ENCODE assay signal across 15 cellular contexts in the genomic region with DNA sequence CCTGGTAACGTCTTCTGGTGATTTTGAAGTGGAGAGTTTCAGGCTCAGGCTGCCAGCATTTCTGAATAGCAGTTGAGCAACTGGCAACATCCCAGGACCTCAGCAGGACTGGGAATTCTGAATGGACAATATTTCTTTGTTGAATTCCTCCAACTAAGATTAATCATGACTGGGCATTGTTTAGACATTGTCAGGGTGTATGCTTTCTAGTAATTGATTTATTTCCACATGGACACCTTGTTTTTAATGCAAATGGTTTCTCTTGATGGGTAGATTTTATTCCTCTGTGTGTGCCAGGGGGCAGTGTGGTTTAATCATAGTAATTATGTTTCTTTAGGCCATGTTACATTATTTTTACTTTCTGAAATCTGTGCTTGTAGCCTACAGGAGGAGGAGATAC.
DNase-seq lines count a peak whose midpoint lies in the region; ATAC-seq, FAIRE-seq and TF ChIP-seq lines count a peak whose summit lies in the region.
"Had no signal": no experiment of that assay in that cellular context is flagged by ENCODE, and none has a peak within 500 bp of the region (broad histone marks: within the 10 kb centered on the region; RNA-seq: fewer than 3 reads in every experiment).

No MANE protein-coding gene starts in this region.

- in situ Hi-C loops in mammary epithelial cell (cut with MboI; ENCODE audit: low sequenced_read_pairs in 2 of 2) (no loop called here), gastrocnemius medialis (cut with MboI; ENCODE audit: low sequenced_read_pairs in 4 of 4) (no loop called here)

- no peaks in the 10 kb centered on the region for H3K9me3 Mint-ChIP-seq in MCF 10A (ENCODE audit: unreplicated experiment)
- H3K9me3 Mint-ChIP-seq: dendritic cell treated with granulocyte-macrophage colony-stimulating factor and Interleukin-4, amounts not matched to agents 40 ng/mL and 50 ng/mL, for 4 days had no signal

- H3K36me3 ChIP-seq in breast epithelium = no peaks in the 10 kb centered on the region
- H3K36me3 ChIP-seq in mammary epithelial cell (ENCODE audit: insufficient read depth, low read length) = no peaks in the 10 kb centered on the region
- H3K36me3 ChIP-seq in gastrocnemius medialis = no peaks in the 10 kb centered on the region
- no peaks in the 10 kb centered on the region for H3K36me3 ChIP-seq in tibial artery
- H3K36me3 ChIP-seq: tibial nerve had no signal

- H3K27me3 ChIP-seq in breast epithelium = no peaks in the 10 kb centered on the region
- no peaks in the 10 kb centered on the region for H3K27me3 ChIP-seq in mammary epithelial cell (ENCODE audit: insufficient read depth, low read length)
- H3K27me3 ChIP-seq in gastrocnemius medialis = no peaks in the 10 kb centered on the region
- H3K27me3 ChIP-seq in tibial artery = no peaks in the 10 kb centered on the region
- H3K27me3 ChIP-seq: tibial nerve had no signal

- no peaks in the 10 kb centered on the region for H3K36me3 Mint-ChIP-seq in MCF 10A (ENCODE audit: insufficient read depth, unreplicated experiment)
- H3K36me3 Mint-ChIP-seq: activated naive CD4-positive, alpha-beta T cell treated with anti-CD3 and anti-CD28 coated beads, Interleukin-2, amount 50 U/mL, for 72 hours; natural killer cell had no signal

- H2AFZ ChIP-seq in mammary epithelial cell (ENCODE audit: low read depth, low read length) = no peak overlapping the region

- dilution Hi-C loops in mammary epithelial cell (cut with HindIII; ENCODE audit: low sequenced_read_pairs) = no loop called here

- intact Hi-C loops in MCF 10A (cut with micrococcal nuclease) = no loop called here
- intact Hi-C loops in breast epithelium (cut with DNase I; ENCODE audit: low total_unique reads) = no loop called here
- intact Hi-C loops in mammary epithelial cell (cut with micrococcal nuclease) = no loop called here
- intact Hi-C loops in gastrocnemius medialis (cut with DNase I; ENCODE audit: low total_unique reads) = no loop called here
- intact Hi-C loops in tibial artery (cut with DNase I; ENCODE audit: low total_unique reads) = no loop called here

- H3K4me3 Mint-ChIP-seq in MCF 10A (ENCODE audit: unreplicated experiment) = no peak overlapping the region
- H3K4me3 Mint-ChIP-seq: dendritic cell treated with granulocyte-macrophage colony-stimulating factor and Interleukin-4, amounts not matched to agents 40 ng/mL and 50 ng/mL, for 4 days; natural killer cell had no signal

- CTCF ChIA-PET in MCF 10A (lab: Yijun Ruan, JAX) = interaction anchor here (1.4 kb wide), 1 partner anchor 336 kb away, joined by 3 read pairs; no protein-coding TSS in a partner anchor
- CTCF ChIA-PET in mammary epithelial cell (lab: Charles Lee; ENCODE audit: low non-redundant PET) = no interaction called here

- H3K27ac Mint-ChIP-seq in MCF 10A (ENCODE audit: low read depth, unreplicated experiment) = no peak overlapping the region
- H3K27ac Mint-ChIP-seq: activated naive CD4-positive, alpha-beta T cell treated with anti-CD3 and anti-CD28 coated beads, Interleukin-2, amount 50 U/mL, for 72 hours; dendritic cell treated with granulocyte-macrophage colony-stimulating factor and Interleukin-4, amounts not matched to agents 40 ng/mL and 50 ng/mL, for 4 days; natural killer cell had no signal

- H3K9ac ChIP-seq in mammary epithelial cell (ENCODE audit: insufficient read depth, low read length) = no peak overlapping the region

- H3K4me2 ChIP-seq in mammary epithelial cell (ENCODE audit: insufficient read depth, low read depth, low read length) = no peak overlapping the region

- H3K4me1 ChIP-seq in breast epithelium = no peaks in the 10 kb centered on the region
- no peaks in the 10 kb centered on the region for H3K4me1 ChIP-seq in mammary epithelial cell (ENCODE audit: insufficient read depth, low read length)
- no peaks in the 10 kb centered on the region for H3K4me1 ChIP-seq in gastrocnemius medialis
- no peaks in the 10 kb centered on the region for H3K4me1 ChIP-seq in tibial artery

- BruUV-seq in MCF 10A (replicated peaks; lab: Mats Ljungman, UMichigan) (no TSS peak), mammary epithelial cell (replicated peaks; lab: Mats Ljungman, UMichigan) (no TSS peak)

- no peaks in the 10 kb centered on the region for H3K27me3 Mint-ChIP-seq in MCF 10A (ENCODE audit: insufficient read depth, unreplicated experiment)
- H3K27me3 Mint-ChIP-seq: dendritic cell treated with granulocyte-macrophage colony-stimulating factor and Interleukin-4, amounts not matched to agents 40 ng/mL and 50 ng/mL, for 4 days had no signal

- TF ChIP-seq POLR2A in breast epithelium (IDR thresholded peaks at IDR 0.05) (no peak), gastrocnemius medialis (IDR thresholded peaks at IDR 0.05) (no peak)

- TF ChIP-seq CTCF in MCF 10A (IDR thresholded peaks at IDR 0.05; ENCODE audit: unreplicated experiment) (no peak), breast epithelium (IDR thresholded peaks at IDR 0.05) (no peak), mammary epithelial cell (conservative IDR thresholded peaks at IDR 0.05 in 1 of 2, IDR thresholded peaks at IDR 0.05 in 1 of 2; ENCODE audit: extremely low read depth in 1 of 2, insufficient read depth in 1 of 2, low read depth in 1 of 2, low read length in 2 of 2) (no peak), gastrocnemius medialis (IDR thresholded peaks at IDR 0.05 in 4 of 5, conservative IDR thresholded peaks at IDR 0.05 in 1 of 5) (no peak), tibial artery (IDR thresholded peaks at IDR 0.05) (no peak)

- DNase-seq in MCF 10A (ENCODE audit: unreplicated experiment) = peak; percentile 3
- no peak for DNase-seq in breast epithelium (ENCODE audit: low spot score in 2 of 2)
- DNase-seq in mammary epithelial cell = peak; percentile 14
- peak; percentile 74 for DNase-seq in medulla oblongata (ENCODE audit: extremely low spot score)
- peak; percentile 5 for DNase-seq in urothelium cell line (ENCODE audit: low spot score)
- DNase-seq in gastrocnemius medialis = no peak
- DNase-seq in tibial artery = no peak
- DNase-seq in NAMALWA (ENCODE audit: low spot score) = no peak
- DNase-seq: GOT3, natural killer cell, NCI-H1048, NCI-H748 treated with DMSO at 0.1 percent for 48 hours had no signal

- no peaks in the 10 kb centered on the region for H3K79me2 ChIP-seq in mammary epithelial cell (ENCODE audit: insufficient read depth, low read length)

- 0% methylated on average over 1 of the region's 1 CpG for WGBS in mammary epithelial cell (ENCODE audit: low coverage, missing lambda C conversion rate)

- H3K4me1 Mint-ChIP-seq in MCF 10A (ENCODE audit: insufficient read depth, unreplicated experiment) = peaks cover 6% of the 10 kb centered on the region
- H3K4me1 Mint-ChIP-seq: natural killer cell had no signal

- H3K9me3 ChIP-seq in breast epithelium (no peaks in the 10 kb centered on the region), mammary epithelial cell (replicated peaks; ENCODE audit: insufficient read depth, low read length) (peaks cover 7% of the 10 kb centered on the region), gastrocnemius medialis (no peaks in the 10 kb centered on the region), tibial artery (no peaks in the 10 kb centered on the region)
- H3K9me3 ChIP-seq: tibial nerve had no signal

- H4K20me1 ChIP-seq in mammary epithelial cell (ENCODE audit: insufficient read depth, low read length) = no peaks in the 10 kb centered on the region

- H3K27ac ChIP-seq in breast epithelium = no peak overlapping the region
- no peak overlapping the region for H3K27ac ChIP-seq in mammary epithelial cell (ENCODE audit: insufficient read depth, low read depth, low read length)
- H3K27ac ChIP-seq in gastrocnemius medialis = no peak overlapping the region
- H3K27ac ChIP-seq in tibial artery = no peak overlapping the region
- H3K27ac ChIP-seq: tibial nerve had no signal

- POLR2A ChIA-PET in MCF 10A (lab: Yijun Ruan, JAX) = interaction anchor here (0.6 kb wide), 1 partner anchor 12 kb away, joined by 3 read pairs; no protein-coding TSS in a partner anchor

- ATAC-seq in gastrocnemius medialis = no peak
- ATAC-seq: activated naive CD4-positive, alpha-beta T cell treated with anti-CD3 and anti-CD28 coated beads, Interleukin-2, amount 50 U/mL, for 72 hours; natural killer cell had no signal

- H3K4me3 ChIP-seq in breast epithelium = no peak overlapping the region
- no peak overlapping the region for H3K4me3 ChIP-seq in mammary epithelial cell (replicated peaks in 1 of 3; ENCODE audit: insufficient read depth in 1 of 3, low read depth in 2 of 3, low read length in 3 of 3)
- H3K4me3 ChIP-seq in gastrocnemius medialis = no peak overlapping the region
- H3K4me3 ChIP-seq in tibial artery = no peak overlapping the region
- H3K4me3 ChIP-seq: tibial nerve had no signal

- no peak for FAIRE-seq in urothelium cell line (lab: Jason Lieb, UNC)

Comparison
In these comparisons a context has a peak if more than half of its experiments do, and no peak if none do; other contexts are left out.
1. DNase-seq: peak in MCF 10A (single experiment), mammary epithelial cell (single experiment), medulla oblongata (single experiment) and urothelium cell line (single experiment); none in breast epithelium (0 of 2), gastrocnemius medialis (0 of 2), tibial artery (0 of 2) and NAMALWA (single experiment).